Comparison of ENCODE assay signal across 16 cellular contexts in the genomic region with DNA sequence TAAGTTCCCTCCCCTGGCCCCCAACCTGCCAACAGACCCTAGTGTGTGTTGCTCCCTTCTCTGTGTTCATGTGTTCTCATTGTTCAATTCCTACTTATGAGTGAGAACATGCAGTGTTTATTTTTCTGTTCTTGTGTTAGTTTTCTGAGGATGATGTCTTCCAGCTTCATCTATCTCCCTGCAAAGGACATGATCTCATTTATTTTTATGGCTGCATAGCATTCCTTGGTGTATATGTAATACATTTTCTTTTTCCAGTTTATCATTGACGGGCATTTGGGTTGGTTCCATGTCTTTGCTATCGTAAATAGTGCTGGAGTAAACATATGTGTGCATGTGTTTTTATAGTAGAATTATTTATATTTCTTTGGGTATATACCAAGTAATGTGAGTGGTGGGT.
DNase-seq lines count a peak whose midpoint lies in the region; ATAC-seq and TF ChIP-seq lines count a peak whose summit lies in the region.
"Had no signal": no experiment of that assay in that cellular context is flagged by ENCODE, and none has a peak within 500 bp of the region (broad histone marks: within the 10 kb centered on the region; RNA-seq: fewer than 3 reads in every experiment).

No MANE protein-coding gene starts in this region.

- no peak overlapping the region for H2AK5ac ChIP-seq in mesenchymal stem cell (ENCODE audit: low read length, severe bottlenecking)

- H4K8ac ChIP-seq in mesenchymal stem cell (ENCODE audit: low read length), result no peak overlapping the region

- H3K36me3 ChIP-seq in mesenchymal stem cell (ENCODE audit: control insufficient read depth in 1 of 2, insufficient read depth in 2 of 2, low read depth in 1 of 2, low read length in 2 of 2), result no peaks in the 10 kb centered on the region
- H3K36me3 ChIP-seq: BE2C, HAP-1 had no signal

- no peak overlapping the region for H2AFZ ChIP-seq in mesenchymal stem cell (ENCODE audit: low read depth, low read length)
- H2AFZ ChIP-seq: GM23248 had no signal

- no peak overlapping the region for H3K23ac ChIP-seq in mesenchymal stem cell (ENCODE audit: low read length in 2 of 2)

- H3K14ac ChIP-seq in mesenchymal stem cell (ENCODE audit: low read length in 2 of 2), result no peak overlapping the region

- H3K9me3 ChIP-seq in mesenchymal stem cell (ENCODE audit: control insufficient read depth, low read length), result no peaks in the 10 kb centered on the region
- H3K9me3 ChIP-seq: BE2C, HAP-1 had no signal

- no peak overlapping the region for H2BK12ac ChIP-seq in mesenchymal stem cell (ENCODE audit: low read length in 2 of 2)

- no peaks in the 10 kb centered on the region for H3K27me3 ChIP-seq in mesenchymal stem cell (ENCODE audit: control insufficient read depth in 1 of 2, insufficient read depth in 1 of 2, low read length in 2 of 2)
- H3K27me3 ChIP-seq: BE2C had no signal

- H4K91ac ChIP-seq in mesenchymal stem cell (ENCODE audit: low read length), result no peak overlapping the region

- ATAC-seq in left colon (no peak), sciatic nerve (no peak)
- ATAC-seq: HepG2 had no signal

- DNase-seq in ELR (ENCODE audit: low read depth) (peak; percentile 39), fibroblast of pulmonary artery (ENCODE audit: low read depth) (peak; percentile 0), mesenchymal stem cell (peak; percentile 61), left colon (no peak), sciatic nerve (ENCODE audit: low spot score) (no peak), NCI-H1105 treated with DMSO at 0.1 percent for 48 hours (lab: John Stamatoyannopoulos, UW) (no peak)
- DNase-seq: BE2C; C1 segment of cervical spinal cord; CD4-positive, CD25-positive, alpha-beta regulatory T cell; CD8-positive, alpha-beta memory T cell; COR-L47; DMS153; DMS79; GM23248 had no signal

- no peak overlapping the region for H3K18ac ChIP-seq in mesenchymal stem cell (ENCODE audit: low read depth in 1 of 2, low read length in 2 of 2)

- no peak overlapping the region for H2BK120ac ChIP-seq in mesenchymal stem cell (ENCODE audit: low read depth, low read length)

- H2BK15ac ChIP-seq in mesenchymal stem cell (ENCODE audit: low read depth, poor library complexity, severe bottlenecking), result no peak overlapping the region

- no peaks in the 10 kb centered on the region for H3K79me1 ChIP-seq in mesenchymal stem cell (replicated peaks; ENCODE audit: low read length, poor library complexity, severe bottlenecking)

- H3K4me2 ChIP-seq in mesenchymal stem cell (ENCODE audit: low read length, poor library complexity, severe bottlenecking), result no peak overlapping the region

- H3K4ac ChIP-seq in mesenchymal stem cell (ENCODE audit: low read depth in 1 of 2, low read length in 2 of 2), result no peak overlapping the region

- peak overlapping the region; percentile 74 for H3K27ac ChIP-seq in mesenchymal stem cell (ENCODE audit: low read length, poor library complexity, severe bottlenecking)
- H3K27ac ChIP-seq: GM23248 had no signal

- H3K4me3 ChIP-seq in fibroblast of pulmonary artery (replicated peaks; ENCODE audit: low read depth, low read length) (no peak overlapping the region), mesenchymal stem cell (ENCODE audit: insufficient read depth in 1 of 2, low read depth in 1 of 2, low read length in 2 of 2) (no peak overlapping the region)
- H3K4me3 ChIP-seq: GM23248, HAP-1 had no signal

- 6% methylated on average over 2 of the region's 2 CpGs for WGBS in mesenchymal stem cell

- no peak overlapping the region for H3K9ac ChIP-seq in mesenchymal stem cell (ENCODE audit: low read length)
- H3K9ac ChIP-seq: GM23248 had no signal

- intact Hi-C loops in left colon (cut with DNase I, micrococcal nuclease), result no loop called here
- intact Hi-C loops in sciatic nerve (cut with DNase I), result no loop called here

- no peaks in the 10 kb centered on the region for H3K4me1 ChIP-seq in mesenchymal stem cell (ENCODE audit: control insufficient read depth, insufficient read depth, low read depth, low read length)
- H3K4me1 ChIP-seq: BE2C, HAP-1 had no signal

- TF ChIP-seq CTCF in fibroblast of pulmonary artery (IDR thresholded peaks at IDR 0.05; ENCODE audit: low read length, missing control alignments), result no peak

- H2BK5ac ChIP-seq in mesenchymal stem cell (ENCODE audit: low read depth, low read length, poor library complexity, severe bottlenecking), result no peak overlapping the region

Comparison
In these comparisons a context has a peak if more than half of its experiments do, and no peak if none do; other contexts are left out.
1. DNase-seq: peak in ELR (single experiment), fibroblast of pulmonary artery (single experiment) and mesenchymal stem cell (single experiment); none in left colon (0 of 2), sciatic nerve (single experiment) and NCI-H1105 treated with DMSO at 0.1 percent for 48 hours (single experiment).